In the genomic region with DNA sequence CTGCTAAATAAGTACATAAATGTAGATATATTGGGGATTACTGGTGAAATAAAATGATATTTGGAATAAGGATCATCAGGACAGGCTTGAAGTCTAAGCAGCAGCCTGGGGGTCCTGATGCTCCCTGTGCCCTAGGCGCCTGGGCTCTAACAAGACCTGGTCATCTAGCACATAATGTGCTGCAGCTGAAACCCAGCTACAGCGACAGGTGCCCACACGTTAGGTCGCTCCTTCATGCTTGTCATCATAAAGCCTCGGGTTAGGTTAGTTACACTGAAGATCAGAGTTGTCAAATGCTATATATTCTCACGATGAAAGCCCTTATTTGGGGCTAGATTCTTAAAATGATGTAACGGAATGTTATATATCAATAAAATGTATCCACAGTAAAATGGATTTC, we compare ENCODE assay signal across 22 cellular contexts.
"Had no signal": no experiment of that assay in that cellular context is flagged by ENCODE, and none has a peak within 500 bp of the region (broad histone marks: within the 10 kb centered on the region; RNA-seq: fewer than 3 reads in every experiment).

No MANE protein-coding gene starts in this region.

- H3K4me2 ChIP-seq: hepatocyte had no signal

- H3K9me3 ChIP-seq: colonic mucosa, esophagus muscularis mucosa, gastroesophageal sphincter, heart left ventricle, left lung, lower lobe of right lung, mucosa of descending colon had no signal

- H3K4me1 ChIP-seq: colonic mucosa, esophagus muscularis mucosa, foreskin keratinocyte, gastroesophageal sphincter, left lung, lower lobe of right lung had no signal

- H3K27me3 Mint-ChIP-seq: dendritic cell treated with granulocyte-macrophage colony-stimulating factor and Interleukin-4, amounts not matched to agents 40 ng/mL and 50 ng/mL, for 4 days; effector memory CD8-positive, alpha-beta T cell; naive B cell had no signal

- H3K4me3 Mint-ChIP-seq: dendritic cell treated with granulocyte-macrophage colony-stimulating factor and Interleukin-4, amounts not matched to agents 40 ng/mL and 50 ng/mL, for 4 days; effector memory CD8-positive, alpha-beta T cell; endodermal cell; immature natural killer cell; mesothelial cell of epicardium; naive B cell had no signal

- H3K79me2 ChIP-seq: hepatocyte had no signal

- H3K4me3 ChIP-seq: colonic mucosa, esophagus muscularis mucosa, gastroesophageal sphincter, heart left ventricle, hepatocyte, left lung, lower lobe of right lung, mucosa of descending colon had no signal

- H3K4me1 Mint-ChIP-seq: endodermal cell, mesothelial cell of epicardium had no signal

- H3K27me3 ChIP-seq: colonic mucosa, esophagus muscularis mucosa, foreskin keratinocyte, gastroesophageal sphincter, heart left ventricle, hepatocyte, left lung had no signal

- H3K27ac Mint-ChIP-seq: dendritic cell treated with granulocyte-macrophage colony-stimulating factor and Interleukin-4, amounts not matched to agents 40 ng/mL and 50 ng/mL, for 4 days; endodermal cell; mesothelial cell of epicardium had no signal

- DNase-seq: colonic mucosa; cortex of kidney; effector CD8-positive, alpha-beta T cell; effector memory CD8-positive, alpha-beta T cell; endodermal cell; foreskin keratinocyte; heart left ventricle; hypothalamus; immature natural killer cell; islet precursor cell; left cardiac atrium; lower lobe of right lung; mesenchymal stem cell; mucosa of descending colon; naive B cell had no signal

- H2AFZ ChIP-seq: hepatocyte had no signal

- H3K9me3 Mint-ChIP-seq: dendritic cell treated with granulocyte-macrophage colony-stimulating factor and Interleukin-4, amounts not matched to agents 40 ng/mL and 50 ng/mL, for 4 days; effector memory CD8-positive, alpha-beta T cell; endodermal cell; immature natural killer cell; naive B cell had no signal

- H3K27ac ChIP-seq: colonic mucosa, esophagus muscularis mucosa, foreskin keratinocyte, gastroesophageal sphincter, heart left ventricle, hepatocyte, left lung, lower lobe of right lung had no signal

- ATAC-seq: effector memory CD8-positive, alpha-beta T cell; foreskin keratinocyte; gastroesophageal sphincter; heart left ventricle; left cardiac atrium; left lung; left ventricle myocardium superior; lower lobe of right lung; mucosa of descending colon had no signal
